ENCODE assay signal across 8 cellular contexts in genomic region chr19:11587302-11587972, GRCh38. TPM values are rescaled to one million over a fixed set of nuclear protein-coding genes. Genes with fewer than 3 reads are reported as not detected.
DNase-seq lines count a peak whose midpoint lies in the region; ATAC-seq and TF ChIP-seq lines count a peak whose summit lies in the region.

No MANE protein-coding gene starts in this region.

- no peak overlapping the region for H2BK5ac ChIP-seq in IMR-90 (ENCODE audit: low read depth, low read length, poor library complexity, severe bottlenecking)

- H3K9me3 Mint-ChIP-seq in naive thymus-derived CD8-positive, alpha-beta T cell = no peaks in the 10 kb centered on the region

- H3K27ac ChIP-seq in IMR-90 (ENCODE audit: insufficient read depth, low read length) (no peak overlapping the region), OCI-LY3 (ENCODE audit: low read length) (no peak overlapping the region)

- no peak overlapping the region for H2AK5ac ChIP-seq in IMR-90 (ENCODE audit: low read depth, low read length)

- no peaks in the 10 kb centered on the region for H3K4me1 ChIP-seq in IMR-90 (ENCODE audit: control insufficient read depth, insufficient read depth, low read length)
- H3K4me1 ChIP-seq in OCI-LY3 (ENCODE audit: low read length) = peaks cover 41% of the 10 kb centered on the region

- DNase-seq in D341Med (ENCODE audit: low spot score) = peak; percentile 89
- peak; percentile 60 for DNase-seq in IMR-90
- DNase-seq in activated CD8-positive, alpha-beta memory T cell treated with anti-CD3 and anti-CD28 coated beads, Interleukin-2, amount 50 U/mL, for 48 hours = peak; percentile 90
- peak; percentile 79 to 89 for DNase-seq in erythroblast (lab: John Stamatoyannopoulos, UW)
- DNase-seq in naive thymus-derived CD8-positive, alpha-beta T cell = peak; percentile 62 to 84 (median 76)
- DNase-seq in stimulated activated CD8-positive, alpha-beta memory T cell treated with anti-CD3 and anti-CD28 coated beads, Interleukin-7, amount 100 ng/mL, for 24 hours (ENCODE audit: low read depth) = peak; percentile 67

- TF ChIP-seq CTCF in IMR-90 (conservative IDR thresholded peaks at IDR 0.05; ENCODE audit: low read depth, low read length) = peak; percentile 91
- peak; percentile 98 for TF ChIP-seq CTCF in OCI-LY3 (IDR thresholded peaks at IDR 0.05; ENCODE audit: low read depth, low read length)

- H4K20me1 ChIP-seq in IMR-90 (ENCODE audit: insufficient read depth, low read length) (no peaks in the 10 kb centered on the region), OCI-LY3 (ENCODE audit: insufficient read depth, low read length) (no peaks in the 10 kb centered on the region)

- no peak overlapping the region for H2BK15ac ChIP-seq in IMR-90 (ENCODE audit: low read depth, low read length)

- ATAC-seq in IMR-90 (ENCODE audit: low read depth) = peak; percentile 100
- ATAC-seq in naive thymus-derived CD8-positive, alpha-beta T cell = peak; percentile 92 to 94
- no peak for ATAC-seq in HG02623 (IDR thresholded peaks at IDR 0.05; ENCODE audit: unreplicated experiment)

- H3K56ac ChIP-seq in IMR-90 (ENCODE audit: extremely low read depth, insufficient read depth, low read length) = no peak overlapping the region

- in situ Hi-C loops in IMR-90 (cut with MboI; ENCODE audit: low sequenced_read_pairs) = loop anchor here (5.0 kb wide), 1 partner anchor 95 kb away; no protein-coding TSS in a partner anchor

- no peak overlapping the region for H4K8ac ChIP-seq in IMR-90 (ENCODE audit: low read depth in 2 of 2, low read length in 2 of 2)

- peak overlapping the region; percentile 55; the same call in 1 of the 2 replicates for H3K4me2 ChIP-seq in IMR-90 (ENCODE audit: low read depth, low read length)
- peak overlapping the region; percentile 71 for H3K4me2 ChIP-seq in OCI-LY3 (ENCODE audit: low read length)

- H3K9me3 ChIP-seq in IMR-90 (ENCODE audit: control insufficient read depth, insufficient read depth, low read length) (no peaks in the 10 kb centered on the region), OCI-LY3 (ENCODE audit: insufficient read depth, low read length) (no peaks in the 10 kb centered on the region)

- H3K27ac Mint-ChIP-seq in naive thymus-derived CD8-positive, alpha-beta T cell = peak overlapping the region in 6 of 10 donors; percentile 46 to 92 (median 78)

- TF ChIP-seq POLR2A in IMR-90 (IDR thresholded peaks at IDR 0.05; ENCODE audit: low read depth, low read length) (0 out of 2 replicates have a peak, but pooled peaks have one; percentile 32), erythroblast (IDR thresholded peaks at IDR 0.05; ENCODE audit: low read length) (no peak)

- no peak overlapping the region for H3K18ac ChIP-seq in IMR-90 (ENCODE audit: low read depth, low read length)

- no peak overlapping the region for H2AK9ac ChIP-seq in IMR-90 (replicated peaks; ENCODE audit: low read depth, low read length, poor library complexity)

- H3K4me3 ChIP-seq in IMR-90 (ENCODE audit: insufficient read depth, low read depth, low read length) (no peak overlapping the region), OCI-LY3 (ENCODE audit: low read length) (peak overlapping the region; percentile 55)

- TF ChIP-seq RAD21 in IMR-90 (IDR thresholded peaks at IDR 0.05; ENCODE audit: low read length) = peak; percentile 88

- WGBS in IMR-90 (ENCODE audit: extremely low coverage in 2 of 2, insufficient read length in 1 of 2), 2 experiments = 0% methylated on average over 3 of the region's 7 CpGs; no CpG with 5 or more reads in 1 of the 2 experiments

- no peak overlapping the region for H3K4me3 Mint-ChIP-seq in naive thymus-derived CD8-positive, alpha-beta T cell

- no peaks in the 10 kb centered on the region for H3K36me3 Mint-ChIP-seq in naive thymus-derived CD8-positive, alpha-beta T cell

- H2BK20ac ChIP-seq in IMR-90 (ENCODE audit: low read depth, low read length) = no peak overlapping the region

- H4K91ac ChIP-seq in IMR-90 (ENCODE audit: insufficient read depth, low read depth, low read length) = no peak overlapping the region

- intact Hi-C loops in IMR-90 (cut with micrococcal nuclease) = loop anchor here (1.0 to 5.0 kb wide), 4 partner anchors 27 to 295 kb away; no protein-coding TSS in a partner anchor

- BruUV-seq in IMR-90 (replicated peaks; lab: Mats Ljungman, UMichigan) = no TSS peak

- peak overlapping the region; percentile 87 for H2AFZ ChIP-seq in IMR-90 (replicated peaks; ENCODE audit: low read length, poor library complexity)
- H2AFZ ChIP-seq in OCI-LY3 (ENCODE audit: low read depth, low read length) = peak overlapping the region; percentile 53; the same call in 1 of the 2 replicates

- peaks cover 2 to 25% (median 8%) of the 10 kb centered on the region in 4 donors for H3K4me1 Mint-ChIP-seq in naive thymus-derived CD8-positive, alpha-beta T cell

- no peaks in the 10 kb centered on the region for H3K79me1 ChIP-seq in IMR-90 (ENCODE audit: low read depth in 1 of 2, low read length in 2 of 2)

- H3K9ac ChIP-seq in IMR-90 (ENCODE audit: low read depth, low read length) (no peak overlapping the region), OCI-LY3 (ENCODE audit: low read length) (peak overlapping the region; percentile 10; the same call in 1 of the 2 replicates)

- H3K4ac ChIP-seq in IMR-90 (ENCODE audit: low read depth, low read length) = no peak overlapping the region

- POLR2A ChIA-PET in IMR-90 (lab: Charles Lee; ENCODE audit: unreplicated experiment) = no interaction called here
- POLR2A ChIA-PET in naive thymus-derived CD8-positive, alpha-beta T cell (lab: Charles Lee) = interaction anchor here (1.0 to 1.1 kb wide), 3 partner anchors 24 to 51 kb away, joined by 3 to 4 read pairs (median 3); partner anchors contain the start of gene ELOF1

- H4K5ac ChIP-seq in IMR-90 (ENCODE audit: low read depth, low read length) = no peak overlapping the region

- no peak overlapping the region for H2BK120ac ChIP-seq in IMR-90 (ENCODE audit: low read depth, low read length)

- dilution Hi-C loops in IMR-90 (cut with HindIII; ENCODE audit: low sequenced_read_pairs, unreplicated experiment) = no loop called here

- CTCF ChIA-PET in IMR-90 (lab: Yijun Ruan, JAX) = no interaction called here

- H3K14ac ChIP-seq in IMR-90 (replicated peaks; ENCODE audit: low read depth, low read length) = no peak overlapping the region

- H3K27me3 ChIP-seq in IMR-90 (ENCODE audit: control insufficient read depth, insufficient read depth, low read length) (no peaks in the 10 kb centered on the region; the same call in 1 of the 2 replicates), OCI-LY3 (ENCODE audit: low read depth, low read length) (peaks cover 18% of the 10 kb centered on the region)

- no peaks in the 10 kb centered on the region for H3K36me3 ChIP-seq in IMR-90 (ENCODE audit: control insufficient read depth, insufficient read depth, low read length)
- no peaks in the 10 kb centered on the region for H3K36me3 ChIP-seq in OCI-LY3 (replicated peaks; ENCODE audit: low read depth, low read length)

- no peaks in the 10 kb centered on the region for H3K79me2 ChIP-seq in OCI-LY3 (ENCODE audit: low read length)

- no peaks in the 10 kb centered on the region for H3K27me3 Mint-ChIP-seq in naive thymus-derived CD8-positive, alpha-beta T cell

- no peaks in the 10 kb centered on the region for H3K9me1 ChIP-seq in IMR-90 (ENCODE audit: insufficient read depth, low read length)

- H3K23ac ChIP-seq in IMR-90 (ENCODE audit: low read depth, low read length) = no peak overlapping the region

TF ChIP-seq in IMR-90, 13 proteins besides CTCF, POLR2A, EP300 and RAD21 (continues in another document):
- TF ChIP-seq CHD1 (IDR thresholded peaks at IDR 0.05; ENCODE audit: low read depth, low read length) (no peak), RCOR1 (IDR thresholded peaks at IDR 0.05; ENCODE audit: insufficient replicate concordance, low read length) (no peak), NFE2L2 (IDR thresholded peaks at IDR 0.05; ENCODE audit: low read depth, low read length) (no peak), BHLHE40 (IDR thresholded peaks at IDR 0.05; ENCODE audit: low read depth, low read length) (no peak), MAZ (IDR thresholded peaks at IDR 0.05; ENCODE audit: borderline replicate concordance, low read depth, low read length) (peak; percentile 32; the same call in 1 of the 2 replicates), SMC3 (IDR thresholded peaks at IDR 0.05; ENCODE audit: low read depth, low read length) (peak; percentile 92)

RNA-seq across cellular contexts. Expression of gene ZNF627, which starts 9.8 kb away (rescaled TPM):
- 32.8 and 34.4 TPM in 2 replicates for total RNA-seq in IMR-90 (2012; rRNA removed)
- 4.3 and 6.3 TPM in 2 replicates for polyA plus RNA-seq in IMR-90 (2012; rRNA removed)
- 1.3 and 1.7 TPM in 2 replicates for polyA plus RNA-seq in IMR-90 (2012; cell fraction: cytosol; rRNA removed)
- polyA plus RNA-seq in IMR-90 (2012; cell fraction: nucleus; rRNA removed; ENCODE audit: low replicate concordance) = 1.1 and 9.2 TPM in 2 replicates
- 10 to 100 TPM; 17.3 to 17.5 TPM for total RNA-seq in naive thymus-derived CD8-positive, alpha-beta T cell
- 10 to 100 TPM in 1 of 3 donors, 1 to 10 TPM in 2; 7.7 to 11.9 (median 7.9) TPM for polyA plus RNA-seq in naive thymus-derived CD8-positive, alpha-beta T cell

RNA-seq across cellular contexts. Expression of gene ACP5, which starts 10.0 kb away (rescaled TPM):
- 0.28 and 0.54 TPM in 2 replicates for total RNA-seq in IMR-90 (2012; rRNA removed)
- polyA plus RNA-seq in IMR-90 (2012; rRNA removed) = 0.76 and 1.2 TPM in 2 replicates
- polyA plus RNA-seq in IMR-90 (2012; cell fraction: cytosol; rRNA removed) = 0.73 and 1.9 TPM in 2 replicates
- 0.78 and 1.0 TPM in 2 replicates for polyA plus RNA-seq in IMR-90 (2012; cell fraction: nucleus; rRNA removed; ENCODE audit: low replicate concordance)
- total RNA-seq in naive thymus-derived CD8-positive, alpha-beta T cell = 10 to 100 TPM; 13.8 to 14.8 TPM
- 10 to 100 TPM in 2 of 3 donors, 1 to 10 TPM in 1; 8.4 to 14.2 (median 12.0) TPM for polyA plus RNA-seq in naive thymus-derived CD8-positive, alpha-beta T cell

RNA-seq across cellular contexts. Expression of gene ELOF1, which starts 28.4 kb away (rescaled TPM):
- total RNA-seq in IMR-90 (2012; rRNA removed) = 62.4 and 121 TPM in 2 replicates
- 96.0 and 96.8 TPM in 2 replicates for polyA plus RNA-seq in IMR-90 (2012; rRNA removed)
- 89.4 and 136 TPM in 2 replicates for polyA plus RNA-seq in IMR-90 (2012; cell fraction: cytosol; rRNA removed)
- polyA plus RNA-seq in IMR-90 (2012; cell fraction: nucleus; rRNA removed; ENCODE audit: low replicate concordance) = 57.0 and 72.5 TPM in 2 replicates
- 10 to 100 TPM; 41.0 to 42.8 TPM for total RNA-seq in naive thymus-derived CD8-positive, alpha-beta T cell
- polyA plus RNA-seq in naive thymus-derived CD8-positive, alpha-beta T cell = 10 to 100 TPM; 71.4 to 91.0 (median 90.6) TPM

RNA-seq across cellular contexts. Expression of gene CNN1, which starts 48.8 kb away (rescaled TPM):
- total RNA-seq in IMR-90 (2012; rRNA removed) = 102 TPM in 2 replicates
- 196 and 207 TPM in 2 replicates for polyA plus RNA-seq in IMR-90 (2012; rRNA removed)
- 132 and 257 TPM in 2 replicates for polyA plus RNA-seq in IMR-90 (2012; cell fraction: cytosol; rRNA removed)
- polyA plus RNA-seq in IMR-90 (2012; cell fraction: nucleus; rRNA removed; ENCODE audit: low replicate concordance) = 103 and 118 TPM in 2 replicates
- not detected for total RNA-seq in naive thymus-derived CD8-positive, alpha-beta T cell
- polyA plus RNA-seq in naive thymus-derived CD8-positive, alpha-beta T cell = not detected

RNA-seq across cellular contexts. Expression of gene ECSIT, which starts 58.5 kb away (rescaled TPM):
- total RNA-seq in IMR-90 (2012; rRNA removed) = 31.9 and 42.3 TPM in 2 replicates
- polyA plus RNA-seq in IMR-90 (2012; rRNA removed) = 30.5 and 31.4 TPM in 2 replicates
- polyA plus RNA-seq in IMR-90 (2012; cell fraction: cytosol; rRNA removed) = 39.6 and 41.7 TPM in 2 replicates
- 52.4 and 89.1 TPM in 2 replicates for polyA plus RNA-seq in IMR-90 (2012; cell fraction: nucleus; rRNA removed; ENCODE audit: low replicate concordance)
- 10 to 100 TPM; 47.1 to 50.8 TPM for total RNA-seq in naive thymus-derived CD8-positive, alpha-beta T cell
- 10 to 100 TPM; 34.3 to 40.1 (median 35.4) TPM for polyA plus RNA-seq in naive thymus-derived CD8-positive, alpha-beta T cell
